Comparison of ENCODE assay signal across 5 cellular contexts in genomic region chr3:160178661-160179060, GRCh38. TPM values are rescaled to one million over a fixed set of nuclear protein-coding genes. Genes with fewer than 3 reads are reported as not detected.
"Had no signal": no experiment of that assay in that cellular context is flagged by ENCODE, and none has a peak within 500 bp of the region (broad histone marks: within the 10 kb centered on the region; RNA-seq: fewer than 3 reads in every experiment).

No MANE protein-coding gene starts in this region.

RNA-seq across cellular contexts. Expression of gene C3orf80, which starts 46.6 kb away (rescaled TPM):
- total RNA-seq: activated B cell treated with CpG ODN at 0.5 μM for 24 hours; activated CD4-positive, alpha-beta memory T cell treated with anti-CD3 and anti-CD28 coated beads for 36 hours; activated CD4-positive, alpha-beta T cell treated with anti-CD3 and anti-CD28 coated beads, Interleukin-2, amount 10 ng/mL, durations not matched to agents 7 days and 5 days; activated CD8-positive, alpha-beta T cell treated with anti-CD3 and anti-CD28 coated beads, Interleukin-2, amount 10 ng/mL, durations not matched to agents 7 days and 5 days; T-helper 17 cell had no signal
